20 cellular contexts compared by ENCODE assay signal in the genomic region with DNA sequence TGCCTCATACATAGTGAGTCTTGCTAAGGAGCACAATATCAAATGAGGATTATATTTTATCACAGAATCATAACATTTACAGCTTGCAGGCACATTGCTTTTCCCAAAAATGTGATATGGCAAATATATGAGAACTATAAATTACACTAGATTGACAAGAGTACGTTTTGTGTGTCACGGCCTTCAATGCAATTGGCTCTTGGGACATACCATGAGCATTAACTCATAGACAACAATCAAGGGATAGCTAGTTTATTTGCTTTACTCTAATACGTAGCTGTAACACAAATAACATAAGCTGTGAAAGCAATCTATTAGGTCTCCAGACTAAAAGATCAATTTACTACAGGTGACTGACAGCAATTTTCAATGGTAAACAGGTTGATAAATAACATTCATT. TPM values are rescaled to one million over a fixed set of nuclear protein-coding genes. Genes with fewer than 3 reads are reported as not detected.
"Had no signal": no experiment of that assay in that cellular context is flagged by ENCODE, and none has a peak within 500 bp of the region (broad histone marks: within the 10 kb centered on the region; RNA-seq: fewer than 3 reads in every experiment).

No MANE protein-coding gene starts in this region.

- H3K4me2 ChIP-seq: PC-9 had no signal

- H3K36me3 ChIP-seq: Peyer's patch, SJCRH30 had no signal

- H3K27ac ChIP-seq: PC-9, Peyer's patch, SJCRH30 had no signal

- H3K27me3 ChIP-seq: MG63, Peyer's patch, SJCRH30 had no signal

- DNase-seq: IMR-90, Karpas-422, KG1, MG63, NCI-H1092 treated with DMSO at 0.1 percent for 48 hours, NCI-H1436, NCI-H187, NCI-H2029, NCI-H2081 treated with DMSO at 0.1 percent for 48 hours, NCI-H2171 treated with DMSO at 0.1 percent for 48 hours, NCI-H2227 treated with DMSO at 0.1 percent for 48 hours, NCI-H524, NCI-H526 treated with DMSO at 0.1 percent for 48 hours, NCI-H774, PC-9, Peyer's patch, SHP77 treated with DMSO at 0.1 percent for 48 hours, SJCRH30 had no signal

- H3K9me3 ChIP-seq: MG63, Peyer's patch, SJCRH30 had no signal

- H2AFZ ChIP-seq: PC-9 had no signal

- H3K4me1 ChIP-seq: Peyer's patch had no signal

- H3K4me3 ChIP-seq: MG63, PC-9, Peyer's patch, SJCRH30 had no signal

- ATAC-seq: HepG2, SK-N-SH treated with all-trans-retinoic acid at 6 μM for 48 hours had no signal

RNA-seq across cellular contexts. Expression of gene LHFPL6, which starts 17.8 kb away (rescaled TPM):
- total RNA-seq: HepG2 had no signal
